Comparison of ENCODE assay signal across 10 cellular contexts in genomic region chr9:124734741-124735083, GRCh38. TPM values are rescaled to one million over a fixed set of nuclear protein-coding genes. Genes with fewer than 3 reads are reported as not detected.
DNase-seq lines count a peak whose midpoint lies in the region; ATAC-seq, FAIRE-seq and TF ChIP-seq lines count a peak whose summit lies in the region.
"Not testable (repeated sequence)": the region's sequence is repeated elsewhere in the genome, so short reads cannot be mapped to it uniquely, and the experiment has no call there.
"Had no signal": no experiment of that assay in that cellular context is flagged by ENCODE, and none has a peak within 500 bp of the region (broad histone marks: within the 10 kb centered on the region; RNA-seq: fewer than 3 reads in every experiment).

No MANE protein-coding gene starts in this region.

- not testable (repeated sequence) for H3K4me3 ChIP-seq in Caco-2 (ENCODE audit: low read depth, low read length); IMR-90 (ENCODE audit: insufficient read depth, low read depth, low read length); RWPE2 (ENCODE audit: severe bottlenecking); endodermal cell (ENCODE audit: low read length); keratinocyte (ENCODE audit: control insufficient read depth in 2 of 3, extremely low read depth in 1 of 3, insufficient read depth in 2 of 3, low read depth in 1 of 3, low read length in 3 of 3); osteoblast (ENCODE audit: insufficient read depth, low read length); testis

- not testable (repeated sequence) for H3K23ac ChIP-seq in IMR-90 (ENCODE audit: low read depth, low read length)

- not testable (repeated sequence) for H3K56ac ChIP-seq in IMR-90 (ENCODE audit: extremely low read depth, insufficient read depth, low read length)

- H3K14ac ChIP-seq in IMR-90 (replicated peaks; ENCODE audit: low read depth, low read length), result not testable (repeated sequence)

- H2AK9ac ChIP-seq in IMR-90 (replicated peaks; ENCODE audit: low read depth, low read length, poor library complexity), result not testable (repeated sequence)

- 80% methylated on average over 1 of the region's 7 CpGs; no CpG with 5 or more reads in 1 of the 2 experiments for WGBS in IMR-90 (ENCODE audit: extremely low coverage in 2 of 2, insufficient read length in 1 of 2), 2 experiments
- 87 to 95% methylated on average over 7 of the region's 7 CpGs for WGBS in endodermal cell (ENCODE audit: insufficient coverage in 1 of 2, insufficient read length in 1 of 2), 2 experiments
- WGBS in testis, 2 donors, result 60 to 89% methylated on average over 7 of the region's 7 CpGs

- H3K4ac ChIP-seq in IMR-90 (ENCODE audit: low read depth, low read length), result peak overlapping the region; percentile 21; the same call in 1 of the 2 replicates

- 0 out of 2 replicates have a peak overlapping the region, but pooled peaks have one; percentile 19 for H2BK120ac ChIP-seq in IMR-90 (ENCODE audit: low read depth, low read length)

- H3K36me3 Mint-ChIP-seq in Caco-2 (ENCODE audit: insufficient read depth, unreplicated experiment); activated naive CD8-positive, alpha-beta T cell treated with anti-CD3 and anti-CD28 coated beads, Interleukin-2, amount 50 U/mL, for 24 hours (ENCODE audit: low read depth): not testable (repeated sequence)
- peaks cover 40% of the 10 kb centered on the region for H3K36me3 Mint-ChIP-seq in endodermal cell (ENCODE audit: low read depth)

- H2BK15ac ChIP-seq in IMR-90 (ENCODE audit: low read depth, low read length), result not testable (repeated sequence)

- H3K9me3 ChIP-seq in Caco-2; IMR-90 (ENCODE audit: control insufficient read depth, insufficient read depth, low read length); RWPE2 (ENCODE audit: severe bottlenecking); endodermal cell (ENCODE audit: control insufficient read depth, low read length); keratinocyte (ENCODE audit: control insufficient read depth, low read depth, low read length); osteoblast (ENCODE audit: low read depth, low read length); testis: not testable (repeated sequence)

- H3K27ac ChIP-seq in IMR-90 (ENCODE audit: insufficient read depth, low read length); osteoblast (ENCODE audit: low read depth, low read length): not testable (repeated sequence)
- H3K27ac ChIP-seq in RWPE2 (ENCODE audit: poor library complexity, severe bottlenecking) (peak overlapping the region; percentile 17), endodermal cell (ENCODE audit: low read depth, low read length) (peak overlapping the region; percentile 61), keratinocyte (ENCODE audit: control insufficient read depth, insufficient read depth, low read length) (peak overlapping the region; percentile 41), testis (peak overlapping the region; percentile 13 to 35)

- TF ChIP-seq RAD21 in IMR-90 (IDR thresholded peaks at IDR 0.05; ENCODE audit: low read length), result not testable (repeated sequence)

- not testable (repeated sequence) for BruUV-seq in Caco-2 (replicated peaks; lab: Mats Ljungman, UMichigan); IMR-90 (replicated peaks; lab: Mats Ljungman, UMichigan)

- not testable (repeated sequence) for TF ChIP-seq POLR2A in IMR-90 (IDR thresholded peaks at IDR 0.05; ENCODE audit: low read depth, low read length); testis (IDR thresholded peaks at IDR 0.05)

- H2BK5ac ChIP-seq in IMR-90 (ENCODE audit: low read depth, low read length, poor library complexity, severe bottlenecking), result not testable (repeated sequence)

- H3K27ac Mint-ChIP-seq in Caco-2 (ENCODE audit: unreplicated experiment) (peak overlapping the region; percentile 69), endodermal cell (peak overlapping the region; percentile 14)
- H3K27ac Mint-ChIP-seq in activated naive CD8-positive, alpha-beta T cell treated with anti-CD3 and anti-CD28 coated beads, Interleukin-2, amount 50 U/mL, for 24 hours, result peak overlapping the region; percentile 69

- H2AFZ ChIP-seq in IMR-90 (replicated peaks; ENCODE audit: low read length, poor library complexity); keratinocyte (ENCODE audit: control insufficient read depth, low read length): not testable (repeated sequence)
- H2AFZ ChIP-seq in osteoblast (ENCODE audit: low read length), result peak overlapping the region; percentile 62

- peak overlapping the region in 1 of 2 experiments; percentile 17; a peak in 1 of 4 replicates for H4K8ac ChIP-seq in IMR-90 (ENCODE audit: low read depth in 2 of 2, low read length in 2 of 2)

- not testable (repeated sequence) for H3K9ac ChIP-seq in IMR-90 (ENCODE audit: low read depth, low read length); endodermal cell (ENCODE audit: extremely low read depth, low read length, poor library complexity, severe bottlenecking); keratinocyte (ENCODE audit: control insufficient read depth, extremely low read depth, insufficient read depth, low read length)

- not testable (repeated sequence) for DNase-seq in Caco-2; IMR-90; RWPE2 (ENCODE audit: low spot score); activated naive CD8-positive, alpha-beta T cell treated with anti-CD3 and anti-CD28 coated beads, Interleukin-2, amount 50 U/mL, for 24 hours; endodermal cell; keratinocyte (ENCODE audit: low read depth, low spot score); osteoblast (ENCODE audit: insufficient read length, low spot score, missing footprints); testis

- peaks cover 21% of the 10 kb centered on the region for H3K4me1 Mint-ChIP-seq in Caco-2 (ENCODE audit: low read depth, unreplicated experiment)
- H3K4me1 Mint-ChIP-seq in activated naive CD8-positive, alpha-beta T cell treated with anti-CD3 and anti-CD28 coated beads, Interleukin-2, amount 50 U/mL, for 24 hours, result peaks cover 17% of the 10 kb centered on the region
- not testable (repeated sequence) for H3K4me1 Mint-ChIP-seq in endodermal cell

- not testable (repeated sequence) for ATAC-seq in IMR-90 (ENCODE audit: low read depth); RWPE2 (ENCODE audit: low read depth); activated naive CD8-positive, alpha-beta T cell treated with anti-CD3 and anti-CD28 coated beads, Interleukin-2, amount 50 U/mL, for 24 hours

- not testable (repeated sequence) for H4K20me1 ChIP-seq in IMR-90 (ENCODE audit: insufficient read depth, low read length); keratinocyte (ENCODE audit: control insufficient read depth, extremely low read depth, insufficient read depth, low read length); osteoblast (ENCODE audit: insufficient read depth, low read length)

- dilution Hi-C loops in IMR-90 (cut with HindIII; ENCODE audit: low sequenced_read_pairs, unreplicated experiment); keratinocyte (cut with MboI; ENCODE audit: extremely low pct_ligation_motif_present, low sequenced_read_pairs): not testable (repeated sequence)

- CTCF ChIA-PET in Caco-2 (lab: Charles Lee), result interaction anchor here (0.7 kb wide), 1 partner anchor 30 kb away, joined by 3 read pairs; no protein-coding TSS in a partner anchor
- CTCF ChIA-PET in IMR-90 (lab: Yijun Ruan, JAX), result interaction anchor here (1.1 to 1.3 kb wide), 2 partner anchors 13 to 118 kb away, joined by 3 read pairs; no protein-coding TSS in a partner anchor

- H4K91ac ChIP-seq in IMR-90 (ENCODE audit: insufficient read depth, low read depth, low read length), result not testable (repeated sequence)

- not testable (repeated sequence) for H2BK20ac ChIP-seq in IMR-90 (ENCODE audit: low read depth, low read length)

- not testable (repeated sequence) for H3K9me1 ChIP-seq in IMR-90 (ENCODE audit: insufficient read depth, low read length); keratinocyte (ENCODE audit: control insufficient read depth, extremely low read depth, insufficient read depth, low read length)

- not testable (repeated sequence) for FAIRE-seq in keratinocyte (lab: Jason Lieb, UNC)

- not testable (repeated sequence) for H3K36me3 ChIP-seq in Caco-2 (ENCODE audit: control insufficient read depth, insufficient read depth, low read length); IMR-90 (ENCODE audit: control insufficient read depth, insufficient read depth, low read length); RWPE2 (ENCODE audit: low read depth); keratinocyte (ENCODE audit: control insufficient read depth in 2 of 2, extremely low read depth in 1 of 2, insufficient read depth in 2 of 2, low read length in 2 of 2); osteoblast (ENCODE audit: insufficient read depth, low read length); testis (ENCODE audit: low read depth, missing control alignments)
- H3K36me3 ChIP-seq in endodermal cell (ENCODE audit: control insufficient read depth, insufficient read depth, low read length), result peaks cover 55% of the 10 kb centered on the region

- not testable (repeated sequence) for H3K27me3 Mint-ChIP-seq in Caco-2 (ENCODE audit: insufficient read depth, unreplicated experiment); endodermal cell (ENCODE audit: insufficient read depth)
- H3K27me3 Mint-ChIP-seq in activated naive CD8-positive, alpha-beta T cell treated with anti-CD3 and anti-CD28 coated beads, Interleukin-2, amount 50 U/mL, for 24 hours, result peaks cover 17% of the 10 kb centered on the region

- H2AK5ac ChIP-seq in IMR-90 (ENCODE audit: low read depth, low read length), result not testable (repeated sequence)

- not testable (repeated sequence) for H4K5ac ChIP-seq in IMR-90 (ENCODE audit: low read depth, low read length)

- H3K4me2 ChIP-seq in IMR-90 (ENCODE audit: low read depth, low read length) (peak overlapping the region; percentile 12; the same call in 1 of the 2 replicates), keratinocyte (ENCODE audit: control insufficient read depth, extremely low read depth, insufficient read depth, low read depth, low read length) (peak overlapping the region; percentile 52), osteoblast (ENCODE audit: insufficient read depth, low read length) (peak overlapping the region; percentile 44)

- not testable (repeated sequence) for H3K27me3 ChIP-seq in Caco-2 (replicated peaks; ENCODE audit: control insufficient read depth, insufficient read depth, low read length); IMR-90 (ENCODE audit: control insufficient read depth, insufficient read depth, low read length); RWPE2 (ENCODE audit: insufficient read depth, poor library complexity, severe bottlenecking); endodermal cell (ENCODE audit: control insufficient read depth, insufficient read depth, low read length, poor library complexity, severe bottlenecking); keratinocyte (ENCODE audit: control insufficient read depth, extremely low read depth, insufficient read depth, low read length); osteoblast (ENCODE audit: insufficient read depth, low read length); testis

- H3K79me2 ChIP-seq in keratinocyte (ENCODE audit: control insufficient read depth, insufficient read depth, low read length); osteoblast (ENCODE audit: insufficient read depth, low read length): not testable (repeated sequence)

- not testable (repeated sequence) for TF ChIP-seq CTCF in Caco-2 (IDR thresholded peaks at IDR 0.05; ENCODE audit: insufficient read depth in 1 of 2, low read depth in 1 of 2, low read length in 1 of 2, severe bottlenecking in 1 of 2, unreplicated experiment in 1 of 2); IMR-90 (conservative IDR thresholded peaks at IDR 0.05; ENCODE audit: low read depth, low read length); RWPE2 (IDR thresholded peaks at IDR 0.05; ENCODE audit: poor library complexity, severe bottlenecking); endodermal cell (conservative IDR thresholded peaks at IDR 0.05); keratinocyte (optimal IDR thresholded peaks at IDR 0.05 in 1 of 3, IDR thresholded peaks at IDR 0.05 in 1 of 3, conservative IDR thresholded peaks at IDR 0.05 in 1 of 3; ENCODE audit: extremely low read depth in 1 of 3, insufficient read depth in 2 of 3, low read length in 3 of 3); osteoblast (IDR thresholded peaks at IDR 0.05; ENCODE audit: extremely low read depth, low read depth, low read length); testis (IDR thresholded peaks at IDR 0.05)

- not testable (repeated sequence) for H3K79me1 ChIP-seq in IMR-90 (ENCODE audit: low read depth in 1 of 2, low read length in 2 of 2)

- H3K4me1 ChIP-seq in Caco-2, result peaks cover 26% of the 10 kb centered on the region
- H3K4me1 ChIP-seq in IMR-90 (ENCODE audit: control insufficient read depth, insufficient read depth, low read length); RWPE2 (ENCODE audit: insufficient read depth, poor library complexity, severe bottlenecking); endodermal cell (ENCODE audit: control insufficient read depth, insufficient read depth, low read length): not testable (repeated sequence)
- peaks cover 19% of the 10 kb centered on the region for H3K4me1 ChIP-seq in keratinocyte (ENCODE audit: control insufficient read depth, extremely low read depth, insufficient read depth, low read length)
- peaks cover 10% of the 10 kb centered on the region for H3K4me1 ChIP-seq in osteoblast (ENCODE audit: insufficient read depth, low read length)
- peaks cover 13% of the 10 kb centered on the region for H3K4me1 ChIP-seq in testis

- peak overlapping the region; percentile 1 for H3K4me3 Mint-ChIP-seq in Caco-2 (ENCODE audit: unreplicated experiment)
- not testable (repeated sequence) for H3K4me3 Mint-ChIP-seq in activated naive CD8-positive, alpha-beta T cell treated with anti-CD3 and anti-CD28 coated beads, Interleukin-2, amount 50 U/mL, for 24 hours; endodermal cell

- in situ Hi-C loops in IMR-90 (cut with MboI; ENCODE audit: low sequenced_read_pairs), result not testable (repeated sequence)

- intact Hi-C loops in Caco-2 (cut with micrococcal nuclease; ENCODE audit: unreplicated experiment), result loop anchor here (1.0 kb wide), 1 partner anchor 37 kb away; the partner anchor contains the start of gene NR6A1
- intact Hi-C loops in IMR-90 (cut with micrococcal nuclease); testis (cut with DNase I; ENCODE audit: low total_unique reads): not testable (repeated sequence)

- H3K9me3 Mint-ChIP-seq in Caco-2 (ENCODE audit: unreplicated experiment); activated naive CD8-positive, alpha-beta T cell treated with anti-CD3 and anti-CD28 coated beads, Interleukin-2, amount 50 U/mL, for 24 hours; endodermal cell: not testable (repeated sequence)

- H3K18ac ChIP-seq in IMR-90 (ENCODE audit: low read depth, low read length), result not testable (repeated sequence)

- POLR2A ChIA-PET in Caco-2 (lab: Charles Lee); IMR-90 (lab: Charles Lee; ENCODE audit: unreplicated experiment): not testable (repeated sequence)

RNA-seq across cellular contexts. Expression of gene NR6A1, which starts 36.4 kb away (rescaled TPM):
- total RNA-seq in Caco-2 (2022) (30.6 and 33.6 TPM in 2 replicates), IMR-90 (2012; rRNA removed) (0.28 and 0.36 TPM in 2 replicates), endodermal cell (100 to 1,000 TPM; 168 to 206 TPM), osteoblast (0.36 and 0.88 TPM in 2 replicates), testis (100 to 1,000 TPM in 1 of 2 donors, 10 to 100 TPM in 1; 92.1 to 100 TPM)
- polyA plus RNA-seq in IMR-90 (2012; rRNA removed) (0.10 and 0.14 TPM in 2 replicates), keratinocyte (1.1 to 1.9 TPM (median 1.8 TPM) in 3 replicates), testis (ENCODE audit: insufficient read depth, low read depth, low replicate concordance) (54.6 TPM)
- 0.03 TPM in 2 replicates for polyA plus RNA-seq in IMR-90 (2012; cell fraction: cytosol; rRNA removed)
- 0.46 and 0.58 TPM in 2 replicates for polyA plus RNA-seq in IMR-90 (2012; cell fraction: nucleus; rRNA removed; ENCODE audit: low replicate concordance)
- 47.4 TPM for polyA plus RNA-seq in endodermal cell (2013, experiment 1 of 2)
- 49.5 TPM for polyA plus RNA-seq in endodermal cell (2013, experiment 2 of 2)
- 0.76 TPM for polyA plus RNA-seq in keratinocyte (2011; ENCODE audit: low read depth)
- 0.60 and 0.69 TPM in 2 replicates for polyA plus RNA-seq in keratinocyte (2011; cell fraction: cytosol; rRNA removed)
- 5.9 and 6.4 TPM in 2 replicates for polyA plus RNA-seq in keratinocyte (2011; cell fraction: nucleus; rRNA removed)
- 0.91 and 1.5 TPM in 2 replicates for polyA plus RNA-seq in keratinocyte (2012; ENCODE audit: low replicate concordance)
- polyA minus RNA-seq in keratinocyte, result 3.9 to 8.4 TPM (median 8.1 TPM) in 3 replicates
- 0.96 TPM for polyA minus RNA-seq in keratinocyte (2011; cell fraction: cytosol; rRNA and poly(A)+ RNA removed)
- 4.2 and 7.4 TPM in 2 replicates for polyA minus RNA-seq in keratinocyte (2011; cell fraction: nucleus; rRNA and poly(A)+ RNA removed)
- total RNA-seq: CD4-positive, alpha-beta T cell had no signal

RNA-seq across cellular contexts. Expression of gene OLFML2A, which starts 42.2 kb away (rescaled TPM):
- total RNA-seq in Caco-2 (2022) (1.1 and 1.2 TPM in 2 replicates), IMR-90 (2012; rRNA removed) (1.4 and 2.0 TPM in 2 replicates), endodermal cell (10 to 100 TPM; 28.1 to 31.2 TPM), osteoblast (27.1 and 29.7 TPM in 2 replicates), testis (1 to 10 TPM; 2.6 to 5.2 TPM)
- polyA plus RNA-seq in IMR-90 (2012; rRNA removed) (4.7 and 5.9 TPM in 2 replicates), keratinocyte (0.59 to 3.1 TPM (median 1.1 TPM) in 3 replicates), testis (ENCODE audit: insufficient read depth, low read depth, low replicate concordance) (4.0 TPM)
- 5.6 and 18.2 TPM in 2 replicates for polyA plus RNA-seq in IMR-90 (2012; cell fraction: cytosol; rRNA removed)
- polyA plus RNA-seq in IMR-90 (2012; cell fraction: nucleus; rRNA removed; ENCODE audit: low replicate concordance), result 4.1 and 7.9 TPM in 2 replicates
- polyA plus RNA-seq in endodermal cell (2013, experiment 1 of 2), result 8.2 TPM
- polyA plus RNA-seq in endodermal cell (2013, experiment 2 of 2), result 7.8 TPM
- polyA plus RNA-seq in keratinocyte (2011; ENCODE audit: low read depth), result 1.3 TPM
- 0.47 and 0.83 TPM in 2 replicates for polyA plus RNA-seq in keratinocyte (2011; cell fraction: cytosol; rRNA removed)
- 2.0 and 3.3 TPM in 2 replicates for polyA plus RNA-seq in keratinocyte (2011; cell fraction: nucleus; rRNA removed)
- 0.63 and 1.9 TPM in 2 replicates for polyA plus RNA-seq in keratinocyte (2012; ENCODE audit: low replicate concordance)
- 0.89 to 3.5 TPM (median 1.3 TPM) in 3 replicates for polyA minus RNA-seq in keratinocyte
- 2.7 TPM for polyA minus RNA-seq in keratinocyte (2011; cell fraction: cytosol; rRNA and poly(A)+ RNA removed)
- polyA minus RNA-seq in keratinocyte (2011; cell fraction: nucleus; rRNA and poly(A)+ RNA removed), result 2.5 and 4.5 TPM in 2 replicates
- total RNA-seq: activated CD8-positive, alpha-beta memory T cell treated with anti-CD3 and anti-CD28 coated beads, Interleukin-2, amount 10 ng/mL, durations not matched to agents 7 days and 5 days; CD4-positive, alpha-beta T cell had no signal

Comparison
In these comparisons a context has a peak if more than half of its experiments do, and no peak if none do; other contexts are left out.
1. H3K27ac Mint-ChIP-seq: peak in every context shown above with its lines; median percentile 69 in Caco-2; 69 in activated naive CD8-positive, alpha-beta T cell treated with anti-CD3 and anti-CD28 coated beads, Interleukin-2, amount 50 U/mL, for 24 hours; 14 in endodermal cell.
2. RNA of gene NR6A1, which starts 36.4 kb away (total RNA-seq): 168 to 206 TPM in endodermal cell, 92.1 to 100 TPM in testis and 30.6 to 33.6 TPM in Caco-2; 0.36 to 0.88 TPM in osteoblast and 0.28 to 0.36 TPM in IMR-90; every median in the first group is over 10 times any median in the second.
3. Peak in every context shown above with its lines, with median percentiles within 50 percentile points of each other: H3K4me2 ChIP-seq.